ENCODE assay signal across 8 cellular contexts in genomic region chr6:139588076-139588639, GRCh38.
A peak's percentile ranks its signal among the peaks of the same experiment; 100 is the strongest.
DNase-seq lines count a peak whose midpoint lies in the region; ATAC-seq lines count a peak whose summit lies in the region.

No MANE protein-coding gene starts in this region.

- H3K27me3 ChIP-seq in effector memory CD4-positive, alpha-beta T cell (replicated peaks; ENCODE audit: control insufficient read depth, insufficient read depth, low read length, poor library complexity, severe bottlenecking): no peaks in the 10 kb centered on the region

- H3K36me3 ChIP-seq in effector memory CD4-positive, alpha-beta T cell (ENCODE audit: control insufficient read depth, insufficient read depth, low read length): no peaks in the 10 kb centered on the region

- H3K27ac ChIP-seq in effector memory CD4-positive, alpha-beta T cell (ENCODE audit: insufficient read depth, low read length, poor library complexity, severe bottlenecking): no peak overlapping the region

- no peaks in the 10 kb centered on the region for H3K4me1 ChIP-seq in effector memory CD4-positive, alpha-beta T cell (ENCODE audit: control insufficient read depth, insufficient read depth, low read length, poor library complexity, severe bottlenecking)

- H3K9me3 ChIP-seq in effector memory CD4-positive, alpha-beta T cell (ENCODE audit: control insufficient read depth, low read length): no peaks in the 10 kb centered on the region

- ATAC-seq in GM19351 (IDR thresholded peaks at IDR 0.05; ENCODE audit: unreplicated experiment) (no peak), HG03521 (IDR thresholded peaks at IDR 0.05; ENCODE audit: unreplicated experiment) (no peak)

- peak; percentile 87 for DNase-seq in A172 (ENCODE audit: low spot score)
- peak; percentile 85 for DNase-seq in NCI-H1092 treated with DMSO at 0.1 percent for 48 hours (lab: John Stamatoyannopoulos, UW)
- peak; percentile 5 for DNase-seq in SW480 (ENCODE audit: low spot score)
- DNase-seq in kidney tubule cell (ENCODE audit: low spot score): peak; percentile 77
- DNase-seq in effector memory CD4-positive, alpha-beta T cell: no peak
- no peak for DNase-seq in activated effector memory CD4-positive, alpha-beta T cell treated with anti-CD3 and anti-CD28 coated beads, Interleukin-2, amount 50 U/mL, for 16 hours

- no peak overlapping the region for H3K4me3 ChIP-seq in effector memory CD4-positive, alpha-beta T cell (ENCODE audit: insufficient read depth, low read depth, low read length, poor library complexity, severe bottlenecking)

Comparison
In these comparisons a context has a peak if more than half of its experiments do, and no peak if none do; other contexts are left out.
1. DNase-seq: peak in A172 (single experiment), NCI-H1092 treated with DMSO at 0.1 percent for 48 hours (single experiment), SW480 (single experiment) and kidney tubule cell (single experiment); none in effector memory CD4-positive, alpha-beta T cell (0 of 3) and activated effector memory CD4-positive, alpha-beta T cell treated with anti-CD3 and anti-CD28 coated beads, Interleukin-2, amount 50 U/mL, for 16 hours (single experiment).